Comparison of ENCODE assay signal across 1 cellular context in the genomic region with DNA sequence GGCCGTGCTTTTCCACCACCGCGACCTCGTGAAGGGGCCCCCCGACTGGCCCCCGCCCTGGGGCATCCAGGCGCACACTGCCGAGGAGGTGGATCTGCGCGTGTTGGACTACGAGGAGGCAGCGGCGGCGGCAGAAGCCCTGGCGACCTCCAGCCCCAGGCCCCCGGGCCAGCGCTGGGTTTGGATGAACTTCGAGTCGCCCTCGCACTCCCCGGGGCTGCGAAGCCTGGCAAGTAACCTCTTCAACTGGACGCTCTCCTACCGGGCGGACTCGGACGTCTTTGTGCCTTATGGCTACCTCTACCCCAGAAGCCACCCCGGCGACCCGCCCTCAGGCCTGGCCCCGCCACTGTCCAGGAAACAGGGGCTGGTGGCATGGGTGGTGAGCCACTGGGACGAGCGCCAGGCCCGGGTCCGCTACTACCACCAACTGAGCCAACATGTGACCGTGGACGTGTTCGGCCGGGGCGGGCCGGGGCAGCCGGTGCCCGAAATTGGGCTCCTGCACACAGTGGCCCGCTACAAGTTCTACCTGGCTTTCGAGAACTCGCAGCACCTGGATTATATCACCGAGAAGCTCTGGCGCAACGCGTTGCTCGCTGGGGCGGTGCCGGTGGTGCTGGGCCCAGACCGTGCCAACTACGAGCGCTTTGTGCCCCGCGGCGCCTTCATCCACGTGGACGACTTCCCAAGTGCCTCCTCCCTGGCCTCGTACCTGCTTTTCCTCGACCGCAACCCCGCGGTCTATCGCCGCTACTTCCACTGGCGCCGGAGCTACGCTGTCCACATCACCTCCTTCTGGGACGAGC.
A peak's percentile ranks its signal among the peaks of the same experiment; 100 is the strongest.
TF ChIP-seq lines count a peak whose summit lies in the region.

No MANE protein-coding gene starts in this region.

TF ChIP-seq in K562, 482 proteins besides CTCF, POLR2A, EP300 and RAD21 (continues in another document):
- TF ChIP-seq NFATC3 (IDR thresholded peaks at IDR 0.05) (no peak), ARID1B (IDR thresholded peaks at IDR 0.05) (no peak), ZBTB8A (IDR thresholded peaks at IDR 0.05; ENCODE audit: partially characterized antibody) (no peak), CHD4 (IDR thresholded peaks at IDR 0.05; ENCODE audit: insufficient read depth, insufficient replicate concordance, low read depth, low read length, poor library complexity, severe bottlenecking) (no peak), SIN3B (IDR thresholded peaks at IDR 0.05; ENCODE audit: low read depth) (no peak), NCOA6 (IDR thresholded peaks at IDR 0.05) (peak; percentile 47; the same call in 1 of the 2 replicates), FOS (IDR thresholded peaks at IDR 0.05; ENCODE audit: extremely low read depth, insufficient read length) (no peak), ZNF699 (CRISPR knock-in tag; IDR thresholded peaks at IDR 0.05; ENCODE audit: insufficient replicate concordance) (no peak), SIN3A (IDR thresholded peaks at IDR 0.05; ENCODE audit: borderline replicate concordance in 2 of 2, control insufficient read depth in 1 of 2, low read depth in 2 of 2, low read length in 2 of 2) (no peak), ARHGAP35 (IDR thresholded peaks at IDR 0.05; ENCODE audit: partially characterized antibody) (no peak), ZNF24 (IDR thresholded peaks at IDR 0.05) (no peak), LCOR (CRISPR knock-in tag; IDR thresholded peaks at IDR 0.05) (no peak), NELFE (IDR thresholded peaks at IDR 0.05; ENCODE audit: insufficient read depth, insufficient read length) (no peak), NCOR1 (IDR thresholded peaks at IDR 0.05) (no peak), MTF1 (CRISPR knock-in tag; IDR thresholded peaks at IDR 0.05; ENCODE audit: borderline replicate concordance) (no peak), CXXC5 (CRISPR knock-in tag; IDR thresholded peaks at IDR 0.05) (no peak), STAT5B (CRISPR knock-in tag; IDR thresholded peaks at IDR 0.05) (no peak), TAL1 (IDR thresholded peaks at IDR 0.05) (no peak), MCM5 (IDR thresholded peaks at IDR 0.05; ENCODE audit: low read depth) (no peak)
- TF ChIP-seq, protein P1, sequence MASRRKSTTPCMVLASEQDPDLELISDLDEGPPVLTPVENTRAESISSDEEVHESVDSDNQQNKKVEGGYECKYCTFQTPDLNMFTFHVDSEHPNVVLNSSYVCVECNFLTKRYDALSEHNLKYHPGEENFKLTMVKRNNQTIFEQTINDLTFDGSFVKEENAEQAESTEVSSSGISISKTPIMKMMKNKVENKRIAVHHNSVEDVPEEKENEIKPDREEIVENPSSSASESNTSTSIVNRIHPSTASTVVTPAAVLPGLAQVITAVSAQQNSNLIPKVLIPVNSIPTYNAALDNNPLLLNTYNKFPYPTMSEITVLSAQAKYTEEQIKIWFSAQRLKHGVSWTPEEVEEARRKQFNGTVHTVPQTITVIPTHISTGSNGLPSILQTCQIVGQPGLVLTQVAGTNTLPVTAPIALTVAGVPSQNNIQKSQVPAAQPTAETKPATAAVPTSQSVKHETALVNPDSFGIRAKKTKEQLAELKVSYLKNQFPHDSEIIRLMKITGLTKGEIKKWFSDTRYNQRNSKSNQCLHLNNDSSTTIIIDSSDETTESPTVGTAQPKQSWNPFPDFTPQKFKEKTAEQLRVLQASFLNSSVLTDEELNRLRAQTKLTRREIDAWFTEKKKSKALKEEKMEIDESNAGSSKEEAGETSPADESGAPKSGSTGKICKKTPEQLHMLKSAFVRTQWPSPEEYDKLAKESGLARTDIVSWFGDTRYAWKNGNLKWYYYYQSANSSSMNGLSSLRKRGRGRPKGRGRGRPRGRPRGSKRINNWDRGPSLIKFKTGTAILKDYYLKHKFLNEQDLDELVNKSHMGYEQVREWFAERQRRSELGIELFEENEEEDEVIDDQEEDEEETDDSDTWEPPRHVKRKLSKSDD (conservative IDR thresholded peaks at IDR 0.05; ENCODE audit: low read length): no peak
- TF ChIP-seq, protein P2, sequence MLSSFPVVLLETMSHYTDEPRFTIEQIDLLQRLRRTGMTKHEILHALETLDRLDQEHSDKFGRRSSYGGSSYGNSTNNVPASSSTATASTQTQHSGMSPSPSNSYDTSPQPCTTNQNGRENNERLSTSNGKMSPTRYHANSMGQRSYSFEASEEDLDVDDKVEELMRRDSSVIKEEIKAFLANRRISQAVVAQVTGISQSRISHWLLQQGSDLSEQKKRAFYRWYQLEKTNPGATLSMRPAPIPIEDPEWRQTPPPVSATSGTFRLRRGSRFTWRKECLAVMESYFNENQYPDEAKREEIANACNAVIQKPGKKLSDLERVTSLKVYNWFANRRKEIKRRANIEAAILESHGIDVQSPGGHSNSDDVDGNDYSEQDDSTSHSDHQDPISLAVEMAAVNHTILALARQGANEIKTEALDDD (IDR thresholded peaks at IDR 0.05): no peak
- TF ChIP-seq, protein P3, sequence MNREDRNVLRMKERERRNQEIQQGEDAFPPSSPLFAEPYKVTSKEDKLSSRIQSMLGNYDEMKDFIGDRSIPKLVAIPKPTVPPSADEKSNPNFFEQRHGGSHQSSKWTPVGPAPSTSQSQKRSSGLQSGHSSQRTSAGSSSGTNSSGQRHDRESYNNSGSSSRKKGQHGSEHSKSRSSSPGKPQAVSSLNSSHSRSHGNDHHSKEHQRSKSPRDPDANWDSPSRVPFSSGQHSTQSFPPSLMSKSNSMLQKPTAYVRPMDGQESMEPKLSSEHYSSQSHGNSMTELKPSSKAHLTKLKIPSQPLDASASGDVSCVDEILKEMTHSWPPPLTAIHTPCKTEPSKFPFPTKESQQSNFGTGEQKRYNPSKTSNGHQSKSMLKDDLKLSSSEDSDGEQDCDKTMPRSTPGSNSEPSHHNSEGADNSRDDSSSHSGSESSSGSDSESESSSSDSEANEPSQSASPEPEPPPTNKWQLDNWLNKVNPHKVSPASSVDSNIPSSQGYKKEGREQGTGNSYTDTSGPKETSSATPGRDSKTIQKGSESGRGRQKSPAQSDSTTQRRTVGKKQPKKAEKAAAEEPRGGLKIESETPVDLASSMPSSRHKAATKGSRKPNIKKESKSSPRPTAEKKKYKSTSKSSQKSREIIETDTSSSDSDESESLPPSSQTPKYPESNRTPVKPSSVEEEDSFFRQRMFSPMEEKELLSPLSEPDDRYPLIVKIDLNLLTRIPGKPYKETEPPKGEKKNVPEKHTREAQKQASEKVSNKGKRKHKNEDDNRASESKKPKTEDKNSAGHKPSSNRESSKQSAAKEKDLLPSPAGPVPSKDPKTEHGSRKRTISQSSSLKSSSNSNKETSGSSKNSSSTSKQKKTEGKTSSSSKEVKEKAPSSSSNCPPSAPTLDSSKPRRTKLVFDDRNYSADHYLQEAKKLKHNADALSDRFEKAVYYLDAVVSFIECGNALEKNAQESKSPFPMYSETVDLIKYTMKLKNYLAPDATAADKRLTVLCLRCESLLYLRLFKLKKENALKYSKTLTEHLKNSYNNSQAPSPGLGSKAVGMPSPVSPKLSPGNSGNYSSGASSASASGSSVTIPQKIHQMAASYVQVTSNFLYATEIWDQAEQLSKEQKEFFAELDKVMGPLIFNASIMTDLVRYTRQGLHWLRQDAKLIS (CRISPR knock-in tag; IDR thresholded peaks at IDR 0.05): 0 out of 2 replicates have a peak, but pooled peaks have one; percentile 1
- TF ChIP-seq, protein P4, sequence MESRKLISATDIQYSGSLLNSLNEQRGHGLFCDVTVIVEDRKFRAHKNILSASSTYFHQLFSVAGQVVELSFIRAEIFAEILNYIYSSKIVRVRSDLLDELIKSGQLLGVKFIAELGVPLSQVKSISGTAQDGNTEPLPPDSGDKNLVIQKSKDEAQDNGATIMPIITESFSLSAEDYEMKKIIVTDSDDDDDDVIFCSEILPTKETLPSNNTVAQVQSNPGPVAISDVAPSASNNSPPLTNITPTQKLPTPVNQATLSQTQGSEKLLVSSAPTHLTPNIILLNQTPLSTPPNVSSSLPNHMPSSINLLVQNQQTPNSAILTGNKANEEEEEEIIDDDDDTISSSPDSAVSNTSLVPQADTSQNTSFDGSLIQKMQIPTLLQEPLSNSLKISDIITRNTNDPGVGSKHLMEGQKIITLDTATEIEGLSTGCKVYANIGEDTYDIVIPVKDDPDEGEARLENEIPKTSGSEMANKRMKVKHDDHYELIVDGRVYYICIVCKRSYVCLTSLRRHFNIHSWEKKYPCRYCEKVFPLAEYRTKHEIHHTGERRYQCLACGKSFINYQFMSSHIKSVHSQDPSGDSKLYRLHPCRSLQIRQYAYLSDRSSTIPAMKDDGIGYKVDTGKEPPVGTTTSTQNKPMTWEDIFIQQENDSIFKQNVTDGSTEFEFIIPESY (CRISPR knock-in tag; IDR thresholded peaks at IDR 0.05): peak; percentile 76
- TF ChIP-seq, protein P5, sequence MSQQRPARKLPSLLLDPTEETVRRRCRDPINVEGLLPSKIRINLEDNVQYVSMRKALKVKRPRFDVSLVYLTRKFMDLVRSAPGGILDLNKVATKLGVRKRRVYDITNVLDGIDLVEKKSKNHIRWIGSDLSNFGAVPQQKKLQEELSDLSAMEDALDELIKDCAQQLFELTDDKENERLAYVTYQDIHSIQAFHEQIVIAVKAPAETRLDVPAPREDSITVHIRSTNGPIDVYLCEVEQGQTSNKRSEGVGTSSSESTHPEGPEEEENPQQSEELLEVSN (IDR thresholded peaks at IDR 0.05; ENCODE audit: borderline replicate concordance in 1 of 2, extremely low read depth in 1 of 2, insufficient read depth in 1 of 2, insufficient read length in 1 of 2, low read depth in 1 of 2, low read length in 1 of 2, poor library complexity in 1 of 2, severe bottlenecking in 1 of 2): peak in 1 of 2 experiments; percentile 2
- TF ChIP-seq, protein P6, sequence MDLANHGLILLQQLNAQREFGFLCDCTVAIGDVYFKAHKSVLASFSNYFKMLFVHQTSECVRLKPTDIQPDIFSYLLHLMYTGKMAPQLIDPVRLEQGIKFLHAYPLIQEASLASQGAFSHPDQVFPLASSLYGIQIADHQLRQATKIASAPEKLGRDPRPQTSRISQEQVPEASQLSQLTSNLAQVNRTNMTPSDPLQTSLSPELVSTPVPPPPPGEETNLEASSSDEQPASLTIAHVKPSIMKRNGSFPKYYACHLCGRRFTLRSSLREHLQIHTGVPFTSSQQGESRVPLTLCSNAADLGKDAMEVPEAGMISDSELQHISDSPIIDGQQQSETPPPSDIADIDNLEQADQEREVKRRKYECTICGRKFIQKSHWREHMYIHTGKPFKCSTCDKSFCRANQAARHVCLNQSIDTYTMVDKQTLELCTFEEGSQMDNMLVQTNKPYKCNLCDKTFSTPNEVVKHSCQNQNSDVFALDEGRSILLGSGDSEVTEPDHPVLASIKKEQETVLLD (IDR thresholded peaks at IDR 0.05): no peak
- TF ChIP-seq, protein P7, sequence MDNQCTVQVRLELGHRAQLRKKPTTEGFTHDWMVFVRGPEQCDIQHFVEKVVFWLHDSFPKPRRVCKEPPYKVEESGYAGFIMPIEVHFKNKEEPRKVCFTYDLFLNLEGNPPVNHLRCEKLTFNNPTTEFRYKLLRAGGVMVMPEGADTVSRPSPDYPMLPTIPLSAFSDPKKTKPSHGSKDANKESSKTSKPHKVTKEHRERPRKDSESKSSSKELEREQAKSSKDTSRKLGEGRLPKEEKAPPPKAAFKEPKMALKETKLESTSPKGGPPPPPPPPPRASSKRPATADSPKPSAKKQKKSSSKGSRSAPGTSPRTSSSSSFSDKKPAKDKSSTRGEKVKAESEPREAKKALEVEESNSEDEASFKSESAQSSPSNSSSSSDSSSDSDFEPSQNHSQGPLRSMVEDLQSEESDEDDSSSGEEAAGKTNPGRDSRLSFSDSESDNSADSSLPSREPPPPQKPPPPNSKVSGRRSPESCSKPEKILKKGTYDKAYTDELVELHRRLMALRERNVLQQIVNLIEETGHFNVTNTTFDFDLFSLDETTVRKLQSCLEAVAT (IDR thresholded peaks at IDR 0.05): 0 out of 4 replicates have a peak, but pooled peaks of 1 of the 2 experiments have one; percentile 20
- TF ChIP-seq, protein P8, sequence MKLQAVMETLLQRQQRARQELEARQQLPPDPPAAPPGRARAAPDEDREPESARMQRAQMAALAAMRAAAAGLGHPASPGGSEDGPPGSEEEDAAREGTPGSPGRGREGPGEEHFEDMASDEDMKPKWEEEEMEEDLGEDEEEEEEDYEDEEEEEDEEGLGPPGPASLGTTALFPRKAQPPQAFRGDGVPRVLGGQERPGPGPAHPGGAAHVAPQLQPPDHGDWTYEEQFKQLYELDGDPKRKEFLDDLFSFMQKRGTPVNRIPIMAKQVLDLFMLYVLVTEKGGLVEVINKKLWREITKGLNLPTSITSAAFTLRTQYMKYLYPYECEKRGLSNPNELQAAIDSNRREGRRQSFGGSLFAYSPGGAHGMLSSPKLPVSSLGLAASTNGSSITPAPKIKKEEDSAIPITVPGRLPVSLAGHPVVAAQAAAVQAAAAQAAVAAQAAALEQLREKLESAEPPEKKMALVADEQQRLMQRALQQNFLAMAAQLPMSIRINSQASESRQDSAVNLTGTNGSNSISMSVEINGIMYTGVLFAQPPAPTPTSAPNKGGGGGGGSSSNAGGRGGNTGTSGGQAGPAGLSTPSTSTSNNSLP (IDR thresholded peaks at IDR 0.05; ENCODE audit: borderline replicate concordance, low read depth, low read length): no peak
